27 cellular contexts compared by ENCODE assay signal in the genomic region with DNA sequence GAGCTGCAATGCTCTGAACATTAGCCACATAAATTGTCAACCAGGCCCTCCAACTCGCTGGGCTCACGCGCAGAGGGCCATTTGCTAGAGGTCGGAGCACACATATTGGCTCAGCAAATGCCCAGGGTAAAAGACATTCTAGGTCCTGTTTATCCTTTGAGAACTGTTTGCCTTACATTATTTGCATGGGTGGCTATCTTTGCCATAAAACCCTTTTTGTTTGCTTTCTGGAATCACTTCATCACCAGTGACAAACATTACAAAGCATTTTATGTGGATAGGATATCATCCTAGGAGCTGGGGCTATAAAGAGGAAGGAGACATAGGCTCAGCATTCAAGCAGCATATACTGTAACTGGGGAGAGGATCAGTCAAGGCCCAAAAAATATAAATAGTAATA.
A peak's percentile ranks its signal among the peaks of the same experiment; 100 is the strongest.
DNase-seq lines count a peak whose midpoint lies in the region; TF ChIP-seq lines count a peak whose summit lies in the region.
"Had no signal": no experiment of that assay in that cellular context is flagged by ENCODE, and none has a peak within 500 bp of the region (broad histone marks: within the 10 kb centered on the region; RNA-seq: fewer than 3 reads in every experiment).

No MANE protein-coding gene starts in this region.

- no peak for TF ChIP-seq EP300 in sigmoid colon (IDR thresholded peaks at IDR 0.05)

- TF ChIP-seq POLR2A in sigmoid colon (IDR thresholded peaks at IDR 0.05): no peak

- peak; percentile 26 for DNase-seq in COR-L47 (lab: John Stamatoyannopoulos, UW)
- DNase-seq in NCI-H1417 (lab: John Stamatoyannopoulos, UW): peak; percentile 36 to 82 (median 45)
- DNase-seq in NCI-H510A treated with DMSO at 0.1 percent for 48 hours (lab: John Stamatoyannopoulos, UW): peak; percentile 62
- DNase-seq in kidney glomerular epithelial cell (lab: John Stamatoyannopoulos, UW): no peak
- DNase-seq in sigmoid colon: no peak
- no peak for DNase-seq in coronary artery (ENCODE audit: low spot score)
- no peak for DNase-seq in tibial artery
- DNase-seq: activated CD4-positive, alpha-beta T cell treated with anti-CD3 and anti-CD28 coated beads for 4 hours; activated gamma-delta T cell treated with Interleukin-2 at 50 U/mL for 16 hours; activated T-cell treated with anti-CD3 and anti-CD28 coated beads, Interleukin-2, amount 50 U/mL, for 24 hours; central memory CD4-positive, alpha-beta T cell; endodermal cell; foreskin keratinocyte; GOT3; HFFc6; IMR-90; left cardiac atrium; NCI-H1105; NCI-H2171; OCI-M1; right lobe of liver; stimulated activated naive B cell treated with anti-CD40 and anti-IgM and Interleukin-4, amounts not matched to agents 10 μg/mL and 1 μg/mL and 100 μg/mL, for 72 hours; T-helper 2 cell had no signal

- peak overlapping the region; percentile 91 for H3K27ac ChIP-seq in VCaP
- H3K27ac ChIP-seq in sigmoid colon: no peak overlapping the region
- no peak overlapping the region for H3K27ac ChIP-seq in coronary artery
- no peak overlapping the region for H3K27ac ChIP-seq in tibial artery
- H3K27ac ChIP-seq: BLaER1 treated with 17β-estradiol and CSF1 and Interleukin-3, amounts not matched to agents 10 nM and 100 nM; foreskin keratinocyte; neural progenitor cell; parathyroid adenoma; right lobe of liver had no signal

- H3K36me3 ChIP-seq in sigmoid colon (no peaks in the 10 kb centered on the region), tibial artery (no peaks in the 10 kb centered on the region)
- H3K36me3 ChIP-seq: BLaER1 treated with 17β-estradiol and CSF1 and Interleukin-3, amounts not matched to agents 10 nM and 100 nM; neural progenitor cell; right lobe of liver had no signal

- H3K4me1 ChIP-seq in sigmoid colon (no peaks in the 10 kb centered on the region), tibial artery (no peaks in the 10 kb centered on the region)
- H3K4me1 ChIP-seq: BLaER1 treated with 17β-estradiol and CSF1 and Interleukin-3, amounts not matched to agents 10 nM and 100 nM; foreskin keratinocyte; neural progenitor cell; parathyroid adenoma; right lobe of liver had no signal

- H3K27me3 ChIP-seq in sigmoid colon (no peaks in the 10 kb centered on the region), tibial artery (no peaks in the 10 kb centered on the region)
- H3K27me3 ChIP-seq: neural progenitor cell, right lobe of liver had no signal

- intact Hi-C loops in sigmoid colon (cut with DNase I): no loop called here
- intact Hi-C loops in tibial artery (cut with DNase I; ENCODE audit: low total_unique reads): no loop called here

- H3K9me3 ChIP-seq in sigmoid colon (no peaks in the 10 kb centered on the region), tibial artery (no peaks in the 10 kb centered on the region)
- H3K9me3 ChIP-seq: right lobe of liver had no signal

- H3K4me3 ChIP-seq in sigmoid colon: no peak overlapping the region
- H3K4me3 ChIP-seq in coronary artery: no peak overlapping the region
- H3K4me3 ChIP-seq in tibial artery: no peak overlapping the region
- H3K4me3 ChIP-seq: BLaER1 treated with 17β-estradiol and CSF1 and Interleukin-3, amounts not matched to agents 10 nM and 100 nM; neural progenitor cell; right lobe of liver had no signal

- 15 to 73% methylated on average over 4 of the region's 4 CpGs for WGBS in sigmoid colon, 2 donors

- no peak for TF ChIP-seq CTCF in VCaP (conservative IDR thresholded peaks at IDR 0.05)
- TF ChIP-seq CTCF in sigmoid colon (IDR thresholded peaks at IDR 0.05): no peak
- no peak for TF ChIP-seq CTCF in coronary artery (IDR thresholded peaks at IDR 0.05)
- no peak for TF ChIP-seq CTCF in tibial artery (IDR thresholded peaks at IDR 0.05)

Comparison
In these comparisons a context has a peak if more than half of its experiments do, and no peak if none do; other contexts are left out.
1. DNase-seq: peak in COR-L47 (single experiment), NCI-H1417 (3 of 3) and NCI-H510A treated with DMSO at 0.1 percent for 48 hours (single experiment); none in kidney glomerular epithelial cell (single experiment), sigmoid colon (single experiment), coronary artery (single experiment) and tibial artery (0 of 2).